Comparison of ENCODE assay signal across 8 cellular contexts in genomic region chr21:29077651-29078090, GRCh38. TPM values are rescaled to one million over a fixed set of nuclear protein-coding genes. Genes with fewer than 3 reads are reported as not detected.
DNase-seq lines count a peak whose midpoint lies in the region; ATAC-seq and TF ChIP-seq lines count a peak whose summit lies in the region.

No MANE protein-coding gene starts in this region.

- CTCF ChIA-PET in RWPE1 (lab: Yijun Ruan, JAX), result no interaction called here

- H3K9me3 ChIP-seq in right atrium auricular region, result no peaks in the 10 kb centered on the region
- no peaks in the 10 kb centered on the region for H3K9me3 ChIP-seq in effector memory CD4-positive, alpha-beta T cell (ENCODE audit: control insufficient read depth, low read length)

- H3K36me3 ChIP-seq in right atrium auricular region (no peaks in the 10 kb centered on the region), rectal smooth muscle tissue (ENCODE audit: control insufficient read depth, insufficient read depth, low read length) (no peaks in the 10 kb centered on the region)
- no peaks in the 10 kb centered on the region for H3K36me3 ChIP-seq in effector memory CD4-positive, alpha-beta T cell (ENCODE audit: control insufficient read depth, insufficient read depth, low read length)

- H3K27ac ChIP-seq in right atrium auricular region (peak overlapping the region; percentile 80 to 89), RWPE1 (peak overlapping the region; percentile 57), rectal smooth muscle tissue (ENCODE audit: low read depth, low read length) (peak overlapping the region; percentile 85)
- H3K27ac ChIP-seq in effector memory CD4-positive, alpha-beta T cell (ENCODE audit: insufficient read depth, low read length, poor library complexity, severe bottlenecking), result peak overlapping the region; percentile 49

- POLR2A ChIA-PET in RWPE1 (lab: Yijun Ruan, JAX; ENCODE audit: low non-redundant PET), result no interaction called here

- ATAC-seq in Right ventricle myocardium inferior, result no peak
- no peak for ATAC-seq in GM19455 (IDR thresholded peaks at IDR 0.05; ENCODE audit: unreplicated experiment)
- ATAC-seq in GM21825 (IDR thresholded peaks at IDR 0.05; ENCODE audit: unreplicated experiment), result no peak

- no peak overlapping the region for H3K9ac ChIP-seq in rectal smooth muscle tissue (ENCODE audit: low read length)

- H3K4me1 ChIP-seq in right atrium auricular region (peaks cover 0 to 12% of the 10 kb centered on the region in 2 donors), rectal smooth muscle tissue (ENCODE audit: control insufficient read depth, insufficient read depth, low read length) (peaks cover 2% of the 10 kb centered on the region)
- H3K4me1 ChIP-seq in effector memory CD4-positive, alpha-beta T cell (ENCODE audit: control insufficient read depth, insufficient read depth, low read length, poor library complexity, severe bottlenecking), result peaks cover 26% of the 10 kb centered on the region

- H3K4me3 ChIP-seq in right atrium auricular region, result peak overlapping the region; percentile 43 to 67
- peak overlapping the region; percentile 44 for H3K4me3 ChIP-seq in effector memory CD4-positive, alpha-beta T cell (ENCODE audit: insufficient read depth, low read depth, low read length, poor library complexity, severe bottlenecking)
- H3K4me3 ChIP-seq in rectal smooth muscle tissue (ENCODE audit: low read length), result peak overlapping the region; percentile 55

- intact Hi-C loops in Right ventricle myocardium inferior (cut with DNase I), result loop anchor here (10.0 kb wide), 1 partner anchor 217 kb away; the partner anchor contains the start of gene BACH1

- TF ChIP-seq CTCF in right atrium auricular region (IDR thresholded peaks at IDR 0.05), result no peak
- TF ChIP-seq CTCF in RWPE1 (conservative IDR thresholded peaks at IDR 0.05; ENCODE audit: low read depth), result no peak

- no peak for DNase-seq in right atrium auricular region (ENCODE audit: low spot score)
- no peak for DNase-seq in Right ventricle myocardium inferior (ENCODE audit: missing footprints)
- no peak for DNase-seq in RWPE1 (ENCODE audit: low spot score)
- DNase-seq in effector memory CD4-positive, alpha-beta T cell, result no peak
- DNase-seq in epidermal melanocyte (ENCODE audit: insufficient read length, low spot score), result no peak

- H3K27me3 ChIP-seq in right atrium auricular region (no peaks in the 10 kb centered on the region), rectal smooth muscle tissue (ENCODE audit: control insufficient read depth, insufficient read depth, low read length) (no peaks in the 10 kb centered on the region)
- H3K27me3 ChIP-seq in effector memory CD4-positive, alpha-beta T cell (replicated peaks; ENCODE audit: control insufficient read depth, insufficient read depth, low read length, poor library complexity, severe bottlenecking), result no peaks in the 10 kb centered on the region

RNA-seq across cellular contexts. Expression of gene CCT8, which starts 4.2 kb away (rescaled TPM):
- total RNA-seq in right atrium auricular region (10 to 100 TPM; 89.5 to 91.8 TPM), Right ventricle myocardium inferior (110 TPM)

RNA-seq across cellular contexts. Expression of gene MAP3K7CL, which starts 52.8 kb away (rescaled TPM):
- total RNA-seq in right atrium auricular region, result 10 to 100 TPM in 1 of 2 donors, 1 to 10 TPM in 1; 1.7 to 15.5 TPM
- 1.1 TPM for total RNA-seq in Right ventricle myocardium inferior

RNA-seq across cellular contexts. Expression of gene USP16, which starts 53.2 kb away (rescaled TPM):
- 10 to 100 TPM; 23.2 to 28.1 TPM for total RNA-seq in right atrium auricular region
- total RNA-seq in Right ventricle myocardium inferior, result 30.4 TPM

RNA-seq across cellular contexts. Expression of gene RWDD2B, which starts 58.5 kb away (rescaled TPM):
- total RNA-seq in right atrium auricular region, result 10 to 100 TPM in 1 of 2 donors, 1 to 10 TPM in 1; 7.2 to 14.9 TPM
- total RNA-seq in Right ventricle myocardium inferior, result 14.6 TPM
